In the genomic region with DNA sequence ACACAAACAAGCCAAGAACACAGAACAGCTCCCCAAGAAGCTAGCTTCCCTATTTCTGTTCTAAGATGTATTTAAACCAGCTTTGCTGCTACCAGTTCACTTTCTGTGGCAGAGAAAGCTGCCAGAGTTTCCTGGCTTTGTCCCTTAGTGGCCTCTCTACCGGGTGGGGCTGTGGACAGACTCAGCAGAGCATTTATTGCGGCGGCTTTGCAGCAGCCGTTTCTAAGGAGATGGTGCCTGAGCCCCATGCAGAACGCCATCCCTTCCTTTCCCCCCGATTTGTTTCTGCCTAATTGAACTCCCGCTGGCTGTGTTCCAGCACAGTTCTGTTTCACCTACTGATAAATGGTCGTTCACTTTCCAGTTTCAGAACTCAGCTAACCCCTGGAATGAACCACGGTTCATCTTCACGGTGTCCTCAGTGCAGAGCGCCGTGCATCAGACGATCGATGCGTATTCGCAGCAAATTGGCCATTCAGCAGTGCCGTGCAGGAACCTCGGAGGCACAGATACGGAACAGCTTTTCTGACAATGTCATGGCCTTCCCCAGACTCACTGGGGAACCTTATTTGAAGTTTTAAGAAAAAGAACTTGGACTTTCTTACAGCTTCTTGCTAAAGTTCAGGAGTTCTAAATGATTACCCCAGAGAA, we compare ENCODE assay signal across 1 cellular context.
TF ChIP-seq lines count a peak whose summit lies in the region.

No MANE protein-coding gene starts in this region.

TF ChIP-seq in GM23338, 12 proteins besides CTCF, POLR2A, EP300 and RAD21:
- TF ChIP-seq CREB1 (CRISPR knock-in tag; IDR thresholded peaks at IDR 0.05; ENCODE audit: low read depth) = no peak
TF ChIP-seq in GM23338: peak in this region for 0.
